1 cellular context compared by ENCODE assay signal in genomic region chr3:30258426-30259392, GRCh38.
TF ChIP-seq lines count a peak whose summit lies in the region.

No MANE protein-coding gene starts in this region.

TF ChIP-seq in HepG2, 621 proteins besides CTCF, POLR2A, EP300 and RAD21 (continued from another document and continues in another):
- no peak for TF ChIP-seq ZNF407 (CRISPR knock-in tag; IDR thresholded peaks at IDR 0.05; ENCODE audit: not compliant biosample characterization)
- no peak for TF ChIP-seq MTERF4 (CRISPR knock-in tag; IDR thresholded peaks at IDR 0.05)
- TF ChIP-seq TEAD2 (CRISPR knock-in tag; IDR thresholded peaks at IDR 0.05) = no peak
- TF ChIP-seq ZNF570 (CRISPR knock-in tag; IDR thresholded peaks at IDR 0.05; ENCODE audit: borderline replicate concordance) = no peak
- no peak for TF ChIP-seq ZNF850 (CRISPR knock-in tag; conservative IDR thresholded peaks at IDR 0.05)
- peak; percentile 89 for TF ChIP-seq LCORL (IDR thresholded peaks at IDR 0.05)
- peak; percentile 97 for TF ChIP-seq LCORL (CRISPR knock-in tag; IDR thresholded peaks at IDR 0.05)
- TF ChIP-seq ARID5B (CRISPR knock-in tag; IDR thresholded peaks at IDR 0.05) = peak; percentile 99
- TF ChIP-seq ZNF878 (CRISPR knock-in tag; IDR thresholded peaks at IDR 0.05) = peak; percentile 65; the same call in 1 of the 2 replicates
- TF ChIP-seq ZNF879 (CRISPR knock-in tag; IDR thresholded peaks at IDR 0.05) = no peak
- no peak for TF ChIP-seq MLLT10 (CRISPR knock-in tag; IDR thresholded peaks at IDR 0.05)
- TF ChIP-seq ZKSCAN1 (IDR thresholded peaks at IDR 0.05; ENCODE audit: low read length) = 0 out of 2 replicates have a peak, but pooled peaks have one; percentile 13
- peak; percentile 83; the same call in 1 of the 2 replicates for TF ChIP-seq ZNF264 (CRISPR knock-in tag; IDR thresholded peaks at IDR 0.05)
- 0 out of 2 replicates have a peak, but pooled peaks have one; percentile 46 for TF ChIP-seq ZNF780A (CRISPR knock-in tag; IDR thresholded peaks at IDR 0.05)
- TF ChIP-seq ZSCAN31 (CRISPR knock-in tag; IDR thresholded peaks at IDR 0.05; ENCODE audit: low read depth) = 0 out of 2 replicates have a peak, but pooled peaks have one; percentile 33
- TF ChIP-seq FOXK1 (CRISPR knock-in tag; IDR thresholded peaks at IDR 0.05; ENCODE audit: borderline replicate concordance, low read depth) = peak; percentile 98
- TF ChIP-seq ZNF512B (CRISPR knock-in tag; IDR thresholded peaks at IDR 0.05; ENCODE audit: borderline replicate concordance) = peak; percentile 87; the same call in 1 of the 2 replicates
- no peak for TF ChIP-seq DBP (CRISPR knock-in tag; IDR thresholded peaks at IDR 0.05; ENCODE audit: not compliant biosample characterization)
- TF ChIP-seq BCLAF1 (IDR thresholded peaks at IDR 0.05) = no peak
- TF ChIP-seq ZBTB38 (CRISPR knock-in tag; IDR thresholded peaks at IDR 0.05) = no peak
- TF ChIP-seq HMGXB3 (CRISPR knock-in tag; IDR thresholded peaks at IDR 0.05; ENCODE audit: borderline replicate concordance) = peak; percentile 91
- TF ChIP-seq HIC2 (CRISPR knock-in tag; IDR thresholded peaks at IDR 0.05; ENCODE audit: low read depth) = no peak; the same call in 1 of the 2 replicates
- TF ChIP-seq ZNF772 (CRISPR knock-in tag; IDR thresholded peaks at IDR 0.05) = peak; percentile 67; the same call in 1 of the 2 replicates
- peak; percentile 93 for TF ChIP-seq ZBTB20 (CRISPR knock-in tag; IDR thresholded peaks at IDR 0.05; ENCODE audit: borderline replicate concordance, low read depth)
- TF ChIP-seq ZNF136 (CRISPR knock-in tag; IDR thresholded peaks at IDR 0.05; ENCODE audit: low read depth) = 0 out of 2 replicates have a peak, but pooled peaks have one; percentile 81
